Comparison of ENCODE assay signal across 8 cellular contexts in the genomic region with DNA sequence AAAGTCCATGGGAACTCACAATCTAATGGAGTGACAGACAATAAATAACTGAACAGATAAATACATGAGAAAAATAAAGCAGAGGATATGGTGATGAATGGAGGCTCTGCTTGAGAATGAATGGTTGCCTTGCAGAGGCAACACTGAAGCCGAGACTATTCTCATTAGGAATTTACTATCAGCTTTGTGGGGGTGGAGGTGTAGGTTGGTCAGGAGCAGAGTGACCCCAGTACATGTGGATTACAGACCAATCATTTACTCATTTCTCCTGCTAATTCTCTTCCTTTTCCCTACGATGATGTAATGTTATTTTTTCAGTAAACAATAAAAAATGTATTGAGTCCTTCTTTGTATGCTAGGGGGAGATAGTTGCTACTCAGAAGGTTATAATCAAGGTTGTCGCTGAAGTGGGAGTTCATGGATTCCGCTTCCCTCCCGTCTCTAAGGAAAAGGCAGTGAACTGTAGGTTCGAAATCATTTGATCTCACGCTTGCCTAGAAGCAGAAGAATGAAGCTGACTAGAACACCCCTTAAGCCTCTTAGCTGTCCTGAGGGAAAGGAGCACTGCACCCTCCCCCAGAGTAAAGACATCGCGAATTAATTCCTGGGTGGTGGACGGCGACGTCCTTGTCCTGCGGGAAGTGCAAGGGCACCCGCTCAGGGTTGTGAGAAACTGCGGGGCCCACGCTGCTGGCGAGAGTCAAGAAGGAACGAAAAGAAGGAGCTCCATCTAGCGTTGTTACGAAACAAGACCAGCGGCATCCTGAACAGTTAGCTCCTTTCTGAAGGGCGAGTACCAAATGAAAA.
DNase-seq lines count a peak whose midpoint lies in the region; ATAC-seq and TF ChIP-seq lines count a peak whose summit lies in the region.

No MANE protein-coding gene starts in this region.

- DNase-seq in HK-2 (ENCODE audit: unreplicated experiment) (peak; percentile 76), NCI-H748 treated with DMSO at 0.1 percent for 48 hours (lab: John Stamatoyannopoulos, UW) (peak; percentile 50), erythroblast (lab: John Stamatoyannopoulos, UW) (peak; percentile 70 to 78), midbrain (lab: John Stamatoyannopoulos, UW) (peak; percentile 86)
- peak; percentile 68 for DNase-seq in activated CD8-positive, alpha-beta memory T cell treated with anti-CD3 and anti-CD28 coated beads, Interleukin-2, amount 50 U/mL, for 48 hours
- DNase-seq in stimulated activated CD8-positive, alpha-beta memory T cell treated with anti-CD3 and anti-CD28 coated beads, Interleukin-4, amount 100 ng/mL, for 24 hours (ENCODE audit: low read depth), result peak; percentile 5

- peak; percentile 92 for TF ChIP-seq CTCF in C4-2B (conservative IDR thresholded peaks at IDR 0.05)

- no peak overlapping the region for H3K27ac ChIP-seq in C4-2B

- peak; percentile 99 for ATAC-seq in GM19351 (IDR thresholded peaks at IDR 0.05; ENCODE audit: unreplicated experiment)

- TF ChIP-seq POLR2A in erythroblast (IDR thresholded peaks at IDR 0.05; ENCODE audit: low read length), result no peak

Comparison
In these comparisons a context has a peak if more than half of its experiments do, and no peak if none do; other contexts are left out.
1. DNase-seq: peak in every context shown above with its lines; median percentile 86 in midbrain; 76 in HK-2; 74 in erythroblast; 68 in activated CD8-positive, alpha-beta memory T cell treated with anti-CD3 and anti-CD28 coated beads, Interleukin-2, amount 50 U/mL, for 48 hours; 50 in NCI-H748 treated with DMSO at 0.1 percent for 48 hours; 5 in stimulated activated CD8-positive, alpha-beta memory T cell treated with anti-CD3 and anti-CD28 coated beads, Interleukin-4, amount 100 ng/mL, for 24 hours.